27 cellular contexts compared by ENCODE assay signal in the genomic region with DNA sequence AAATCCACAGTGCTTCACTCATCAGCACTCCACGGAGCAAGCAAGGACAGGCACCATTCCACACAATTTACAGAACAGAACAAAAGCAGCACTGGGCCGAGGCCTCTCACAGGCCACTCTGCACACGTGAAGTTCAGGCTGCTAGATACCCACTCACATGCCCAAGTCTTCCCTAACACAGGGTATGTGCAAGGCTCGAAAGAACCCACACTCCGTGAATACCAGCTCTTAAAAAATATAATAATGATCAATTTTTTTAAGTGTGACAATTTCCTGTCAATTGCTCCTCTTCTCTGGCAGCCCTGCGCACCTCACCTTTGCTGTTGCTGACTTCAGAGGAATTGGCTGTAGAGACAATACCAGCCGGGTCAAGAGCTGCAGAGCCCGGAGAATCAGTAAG.
"Had no signal": no experiment of that assay in that cellular context is flagged by ENCODE, and none has a peak within 500 bp of the region (broad histone marks: within the 10 kb centered on the region; RNA-seq: fewer than 3 reads in every experiment).

No MANE protein-coding gene starts in this region.

- H3K27me3 ChIP-seq: neural progenitor cell, ovary, right lobe of liver, sigmoid colon, stomach, thyroid gland, tibial nerve, upper lobe of left lung, vagina had no signal

- H3K36me3 ChIP-seq: ovary had no signal

- H3K4me3 Mint-ChIP-seq: nephron; neural progenitor cell; stimulated activated effector memory CD8-positive, alpha-beta T cell treated with anti-CD3 and anti-CD28 coated beads, Interleukin-12 subunit alpha, Interleukin-12 subunit beta, amount 100 ng/mL, for 72 hours; stimulated activated naive B cell treated with anti-CD40 and anti-IgM and Interleukin-4, amounts not matched to agents 10 μg/mL and 1 μg/mL and 100 μg/mL, for 72 hours; stimulated activated naive CD8-positive, alpha-beta T cell treated with anti-CD3 and anti-CD28 coated beads, Interleukin-15, Interleukin-2, amounts not matched to agents 100 ng/mL and 50 ng/mL, for 24 hours had no signal

- H3K27me3 Mint-ChIP-seq: progenitor cell of endocrine pancreas; stimulated activated naive B cell treated with anti-CD40 and anti-IgM and Interleukin-4, amounts not matched to agents 10 μg/mL and 1 μg/mL and 100 μg/mL, for 72 hours; stimulated activated naive CD8-positive, alpha-beta T cell treated with anti-CD3 and anti-CD28 coated beads, Interleukin-15, Interleukin-2, amounts not matched to agents 100 ng/mL and 50 ng/mL, for 24 hours had no signal

- H3K27ac Mint-ChIP-seq: nephron; neural progenitor cell; progenitor cell of endocrine pancreas; stimulated activated naive B cell treated with anti-CD40 and anti-IgM and Interleukin-4, amounts not matched to agents 10 μg/mL and 1 μg/mL and 100 μg/mL, for 72 hours; stimulated activated naive CD8-positive, alpha-beta T cell treated with anti-CD3 and anti-CD28 coated beads, Interleukin-15, Interleukin-2, amounts not matched to agents 100 ng/mL and 50 ng/mL, for 24 hours had no signal

- H3K9me3 ChIP-seq: right lobe of liver, thyroid gland had no signal

- H3K4me1 Mint-ChIP-seq: nephron, neural progenitor cell had no signal

- H3K4me1 ChIP-seq: neural progenitor cell, parathyroid adenoma, right lobe of liver, sigmoid colon, stomach, thyroid gland, upper lobe of left lung, vagina had no signal

- H3K4me3 ChIP-seq: neural progenitor cell, ovary, psoas muscle, right lobe of liver, sigmoid colon, stomach, thoracic aorta, thyroid gland, tibial nerve, upper lobe of left lung, vagina had no signal

- ATAC-seq: psoas muscle; right cardiac atrium; right lobe of liver; stimulated activated effector memory CD8-positive, alpha-beta T cell treated with anti-CD3 and anti-CD28 coated beads, Interleukin-12 subunit alpha, Interleukin-12 subunit beta, amount 100 ng/mL, for 72 hours; stimulated activated naive B cell treated with anti-CD40 and anti-IgM and Interleukin-4, amounts not matched to agents 10 μg/mL and 1 μg/mL and 100 μg/mL, for 72 hours had no signal

- DNase-seq: occipital lobe; ovary; posterior cingulate gyrus; psoas muscle; right cardiac atrium; right lobe of liver; sigmoid colon; small intestine; stimulated activated CD4-positive, alpha-beta T cell treated with anti-CD3 and anti-CD28 coated beads, Interleukin-15, amount 100 ng/mL, for 24 hours; stimulated activated CD4-positive, alpha-beta T cell treated with anti-CD3 and anti-CD28 coated beads, Interleukin-2, amount 100 ng/mL, for 24 hours; stimulated activated CD4-positive, alpha-beta T cell treated with anti-CD3 and anti-CD28 coated beads, Interleukin-2, amount 100 ng/mL, for 48 hours; stimulated activated CD4-positive, alpha-beta T cell treated with anti-CD3 and anti-CD28 coated beads, Interleukin-4, amount 100 ng/mL, for 24 hours; stimulated activated naive B cell treated with anti-CD40 and anti-IgM and Interleukin-4, amounts not matched to agents 10 μg/mL and 1 μg/mL and 100 μg/mL, for 72 hours; stimulated activated naive CD4-positive, alpha-beta T cell treated with Interleukin-2 at 50 U/mL for 16 hours; stomach; thyroid gland; trophoblast cell; upper lobe of left lung had no signal

- H3K27ac ChIP-seq: neural progenitor cell, ovary, parathyroid adenoma, psoas muscle, right lobe of liver, sigmoid colon, stomach, thoracic aorta, thyroid gland, tibial nerve, upper lobe of left lung, vagina had no signal
